In the genomic region with DNA sequence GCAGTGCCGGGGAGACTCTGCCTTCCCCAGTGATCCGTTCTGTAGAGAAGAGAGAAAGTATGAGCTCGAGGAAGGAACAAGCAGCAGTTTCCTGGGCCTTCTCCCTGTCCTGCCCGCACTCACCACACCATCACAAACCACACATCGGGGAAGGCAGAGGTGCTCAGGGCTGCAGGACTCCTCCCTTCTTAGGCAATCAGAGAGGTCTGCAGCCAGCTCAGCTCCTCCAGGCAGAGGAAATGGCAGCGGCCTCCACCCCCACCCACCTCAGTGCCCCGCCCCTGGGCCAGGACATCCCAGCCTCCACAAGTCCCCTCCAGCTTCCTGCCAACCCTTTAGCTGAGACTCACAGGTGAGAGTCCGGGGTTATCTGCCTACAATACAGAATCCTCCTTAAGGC, we compare ENCODE assay signal across 1 cellular context.
TF ChIP-seq lines count a peak whose summit lies in the region.

No MANE protein-coding gene starts in this region.

TF ChIP-seq in IMR-90, 13 proteins besides CTCF, POLR2A, EP300 and RAD21:
- TF ChIP-seq FOS (IDR thresholded peaks at IDR 0.05; ENCODE audit: low read depth, low read length) = no peak
- TF ChIP-seq CEBPB (IDR thresholded peaks at IDR 0.05; ENCODE audit: low read depth, low read length) = no peak
- no peak for TF ChIP-seq NFE2L2 (IDR thresholded peaks at IDR 0.05; ENCODE audit: low read depth, low read length)
- no peak for TF ChIP-seq CHD1 (IDR thresholded peaks at IDR 0.05; ENCODE audit: low read depth, low read length)
- TF ChIP-seq, protein P1, sequence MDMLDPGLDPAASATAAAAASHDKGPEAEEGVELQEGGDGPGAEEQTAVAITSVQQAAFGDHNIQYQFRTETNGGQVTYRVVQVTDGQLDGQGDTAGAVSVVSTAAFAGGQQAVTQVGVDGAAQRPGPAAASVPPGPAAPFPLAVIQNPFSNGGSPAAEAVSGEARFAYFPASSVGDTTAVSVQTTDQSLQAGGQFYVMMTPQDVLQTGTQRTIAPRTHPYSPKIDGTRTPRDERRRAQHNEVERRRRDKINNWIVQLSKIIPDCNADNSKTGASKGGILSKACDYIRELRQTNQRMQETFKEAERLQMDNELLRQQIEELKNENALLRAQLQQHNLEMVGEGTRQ (IDR thresholded peaks at IDR 0.05; ENCODE audit: low read depth, low read length) = no peak
- no peak for TF ChIP-seq MXI1 (IDR thresholded peaks at IDR 0.05; ENCODE audit: borderline replicate concordance, low read depth, low read length)
- no peak for TF ChIP-seq BHLHE40 (IDR thresholded peaks at IDR 0.05; ENCODE audit: low read depth, low read length)
- TF ChIP-seq, protein P2, sequence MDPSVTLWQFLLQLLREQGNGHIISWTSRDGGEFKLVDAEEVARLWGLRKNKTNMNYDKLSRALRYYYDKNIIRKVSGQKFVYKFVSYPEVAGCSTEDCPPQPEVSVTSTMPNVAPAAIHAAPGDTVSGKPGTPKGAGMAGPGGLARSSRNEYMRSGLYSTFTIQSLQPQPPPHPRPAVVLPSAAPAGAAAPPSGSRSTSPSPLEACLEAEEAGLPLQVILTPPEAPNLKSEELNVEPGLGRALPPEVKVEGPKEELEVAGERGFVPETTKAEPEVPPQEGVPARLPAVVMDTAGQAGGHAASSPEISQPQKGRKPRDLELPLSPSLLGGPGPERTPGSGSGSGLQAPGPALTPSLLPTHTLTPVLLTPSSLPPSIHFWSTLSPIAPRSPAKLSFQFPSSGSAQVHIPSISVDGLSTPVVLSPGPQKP (IDR thresholded peaks at IDR 0.05; ENCODE audit: borderline replicate concordance, low read depth, low read length) = no peak
- TF ChIP-seq RFX5 (IDR thresholded peaks at IDR 0.05; ENCODE audit: low read depth, low read length) = no peak
- no peak for TF ChIP-seq MAFK (IDR thresholded peaks at IDR 0.05; ENCODE audit: low read depth, low read length)
- no peak for TF ChIP-seq MAZ (IDR thresholded peaks at IDR 0.05; ENCODE audit: borderline replicate concordance, low read depth, low read length)
- no peak for TF ChIP-seq SMC3 (IDR thresholded peaks at IDR 0.05; ENCODE audit: low read depth, low read length)
- TF ChIP-seq RCOR1 (IDR thresholded peaks at IDR 0.05; ENCODE audit: insufficient replicate concordance, low read length) = no peak
